9 cellular contexts compared by ENCODE assay signal in the genomic region with DNA sequence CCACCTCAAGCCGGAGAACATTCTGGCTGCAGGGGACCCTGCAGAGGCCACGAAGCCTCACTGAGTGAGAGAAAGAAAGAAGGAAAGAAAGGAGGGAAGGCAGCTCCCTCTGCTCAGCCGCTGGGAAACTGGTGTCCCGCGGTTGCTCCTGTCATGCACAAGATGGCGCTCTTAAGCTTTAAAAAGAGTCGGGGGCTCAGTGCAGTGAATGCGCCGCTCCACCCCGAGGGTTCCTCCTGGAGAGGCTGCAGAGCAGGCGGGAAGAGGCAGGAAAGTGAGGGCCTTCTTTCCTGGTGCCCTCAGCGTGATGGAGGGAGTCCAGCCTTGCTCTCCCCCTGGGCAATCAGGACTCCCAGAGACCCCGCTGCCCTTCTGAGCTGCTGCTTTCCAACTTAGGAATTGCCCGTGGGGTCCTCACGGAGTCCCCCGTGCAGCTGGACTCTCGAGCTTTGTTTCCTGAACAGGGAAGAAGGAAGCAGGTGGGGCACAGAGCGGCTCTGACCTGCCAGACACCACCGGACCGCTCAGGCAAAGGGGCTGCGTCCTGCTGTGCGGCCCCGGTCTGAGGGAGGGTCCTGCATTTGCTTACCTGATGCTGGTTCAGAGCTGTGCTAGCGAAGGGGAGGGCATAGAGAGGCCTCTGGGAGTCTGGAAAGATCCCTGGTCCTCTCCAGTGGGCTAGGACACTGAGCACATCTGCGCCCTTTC.
A peak's percentile ranks its signal among the peaks of the same experiment; 100 is the strongest.
DNase-seq lines count a peak whose midpoint lies in the region; ATAC-seq and TF ChIP-seq lines count a peak whose summit lies in the region.
"Had no signal": no experiment of that assay in that cellular context is flagged by ENCODE, and none has a peak within 500 bp of the region (broad histone marks: within the 10 kb centered on the region; RNA-seq: fewer than 3 reads in every experiment).

No MANE protein-coding gene starts in this region.

- H3K27ac Mint-ChIP-seq in activated CD4-positive, alpha-beta T cell treated with anti-CD3 and anti-CD28 coated beads, Interleukin-2, amount 10 ng/mL, durations not matched to agents 24 days and 14 days: no peak overlapping the region
- H3K27ac Mint-ChIP-seq in nephron progenitor cell (no peak overlapping the region), T-helper 17 cell (no peak overlapping the region)

- peaks cover 37% of the 10 kb centered on the region for H3K27me3 Mint-ChIP-seq in activated CD4-positive, alpha-beta T cell treated with anti-CD3 and anti-CD28 coated beads, Interleukin-2, amount 10 ng/mL, durations not matched to agents 24 days and 14 days
- H3K27me3 Mint-ChIP-seq in nephron progenitor cell (ENCODE audit: low read depth, poor library complexity) (peaks cover 49% of the 10 kb centered on the region), T-helper 17 cell (peaks cover 71% of the 10 kb centered on the region)

- H3K36me3 Mint-ChIP-seq in activated CD4-positive, alpha-beta T cell treated with anti-CD3 and anti-CD28 coated beads, Interleukin-2, amount 10 ng/mL, durations not matched to agents 24 days and 14 days (ENCODE audit: low read depth): no peaks in the 10 kb centered on the region
- H3K36me3 Mint-ChIP-seq in nephron progenitor cell (ENCODE audit: low read depth) (no peaks in the 10 kb centered on the region), T-helper 17 cell (ENCODE audit: low read depth) (peaks cover 5% of the 10 kb centered on the region)

- ATAC-seq in T-helper 17 cell (no peak), GM19467 (IDR thresholded peaks at IDR 0.05; ENCODE audit: unreplicated experiment) (no peak)

- peak; percentile 62 for DNase-seq in activated CD4-positive, alpha-beta T cell treated with anti-CD3 and anti-CD28 coated beads, Interleukin-2, amount 10 ng/mL, durations not matched to agents 24 days and 14 days
- DNase-seq in activated CD4-positive, alpha-beta T cell treated with anti-CD3 and anti-CD28 coated beads, Interleukin-2, amount 50 U/mL, for 1 hour: no peak
- DNase-seq in NCI-H1694 treated with DMSO at 0.1 percent for 48 hours (lab: John Stamatoyannopoulos, UW) (peak; percentile 56), cerebellar cortex (ENCODE audit: low spot score) (peak; percentile 34), nephron progenitor cell (peak; percentile 81), T-helper 17 cell (no peak), SHP77 treated with DMSO at 0.1 percent for 48 hours (lab: John Stamatoyannopoulos, UW) (no peak)

- no peaks in the 10 kb centered on the region for H3K4me1 Mint-ChIP-seq in activated CD4-positive, alpha-beta T cell treated with anti-CD3 and anti-CD28 coated beads, Interleukin-2, amount 10 ng/mL, durations not matched to agents 24 days and 14 days
- H3K4me1 Mint-ChIP-seq in nephron progenitor cell (peaks cover 5% of the 10 kb centered on the region), T-helper 17 cell (peaks cover 10% of the 10 kb centered on the region)

- no peaks in the 10 kb centered on the region for H3K9me3 ChIP-seq in T-helper 17 cell (ENCODE audit: control insufficient read depth, low read length, poor library complexity, severe bottlenecking)
- H3K9me3 ChIP-seq: neutrophil had no signal

- no peaks in the 10 kb centered on the region for H3K9me3 Mint-ChIP-seq in activated CD4-positive, alpha-beta T cell treated with anti-CD3 and anti-CD28 coated beads, Interleukin-2, amount 10 ng/mL, durations not matched to agents 24 days and 14 days
- no peaks in the 10 kb centered on the region for H3K9me3 Mint-ChIP-seq in nephron progenitor cell

- intact Hi-C loops in activated CD4-positive, alpha-beta T cell treated with anti-CD3 and anti-CD28 coated beads, Interleukin-2, amount 10 ng/mL, durations not matched to agents 24 days and 14 days (cut with micrococcal nuclease): no loop called here

- no peak overlapping the region for H3K4me3 Mint-ChIP-seq in activated CD4-positive, alpha-beta T cell treated with anti-CD3 and anti-CD28 coated beads, Interleukin-2, amount 10 ng/mL, durations not matched to agents 24 days and 14 days
- H3K4me3 Mint-ChIP-seq in nephron progenitor cell (no peak overlapping the region), T-helper 17 cell (no peak overlapping the region)

- peak; percentile 80 for TF ChIP-seq CTCF in nephron progenitor cell (IDR thresholded peaks at IDR 0.05)

Comparison
In these comparisons a context has a peak if more than half of its experiments do, and no peak if none do; other contexts are left out.
1. DNase-seq: peak in activated CD4-positive, alpha-beta T cell treated with anti-CD3 and anti-CD28 coated beads, Interleukin-2, amount 10 ng/mL, durations not matched to agents 24 days and 14 days (single experiment), NCI-H1694 treated with DMSO at 0.1 percent for 48 hours (single experiment), cerebellar cortex (single experiment) and nephron progenitor cell (single experiment); none in activated CD4-positive, alpha-beta T cell treated with anti-CD3 and anti-CD28 coated beads, Interleukin-2, amount 50 U/mL, for 1 hour (single experiment), T-helper 17 cell (0 of 3) and SHP77 treated with DMSO at 0.1 percent for 48 hours (single experiment).